ENCODE assay signal across 8 cellular contexts in genomic region chr1:10755977-10756521, GRCh38. TPM values are rescaled to one million over a fixed set of nuclear protein-coding genes. Genes with fewer than 3 reads are reported as not detected.
DNase-seq lines count a peak whose midpoint lies in the region; ATAC-seq and TF ChIP-seq lines count a peak whose summit lies in the region.

No MANE protein-coding gene starts in this region.

- ATAC-seq in GM21717 (IDR thresholded peaks at IDR 0.05; ENCODE audit: unreplicated experiment) (no peak), GM19455 (IDR thresholded peaks at IDR 0.05; ENCODE audit: unreplicated experiment) (no peak)

- H3K27me3 ChIP-seq in rectal smooth muscle tissue (ENCODE audit: control insufficient read depth, insufficient read depth, low read length), result no peaks in the 10 kb centered on the region

- H3K4me3 ChIP-seq in rectal smooth muscle tissue (ENCODE audit: low read length), result no peak overlapping the region

- peaks cover 5% of the 10 kb centered on the region for H3K4me1 Mint-ChIP-seq in mesothelial cell of epicardium

- TF ChIP-seq POLR2A in erythroblast (IDR thresholded peaks at IDR 0.05; ENCODE audit: low read length), result no peak

- no peak overlapping the region for H3K27ac Mint-ChIP-seq in mesothelial cell of epicardium

- no peaks in the 10 kb centered on the region for H3K27me3 Mint-ChIP-seq in mesothelial cell of epicardium (ENCODE audit: low read depth)

- H3K4me3 Mint-ChIP-seq in mesothelial cell of epicardium, result no peak overlapping the region

- peak; percentile 76 for DNase-seq in COR-L47 (lab: John Stamatoyannopoulos, UW)
- DNase-seq in NCI-H2227 (lab: John Stamatoyannopoulos, UW; ENCODE audit: unreplicated experiment), result peak; percentile 76
- DNase-seq in activated CD4-positive, alpha-beta T cell treated with anti-CD3 and anti-CD28 coated beads, Interleukin-2, amount 50 U/mL, for 1 hour, result peak; percentile 67
- DNase-seq in erythroblast (lab: John Stamatoyannopoulos, UW), result peak; percentile 13 to 15
- no peak for DNase-seq in mesothelial cell of epicardium (ENCODE audit: low spot score in 2 of 2, unreplicated experiment in 2 of 2)

- no peaks in the 10 kb centered on the region for H3K36me3 ChIP-seq in rectal smooth muscle tissue (ENCODE audit: control insufficient read depth, insufficient read depth, low read length)

- H3K9ac ChIP-seq in rectal smooth muscle tissue (ENCODE audit: low read length), result no peak overlapping the region

- no peaks in the 10 kb centered on the region for H3K36me3 Mint-ChIP-seq in mesothelial cell of epicardium

- H3K4me1 ChIP-seq in rectal smooth muscle tissue (ENCODE audit: control insufficient read depth, insufficient read depth, low read length), result peaks cover 4% of the 10 kb centered on the region

- TF ChIP-seq CTCF in mesothelial cell of epicardium (IDR thresholded peaks at IDR 0.05; ENCODE audit: unreplicated experiment), result no peak

- peak overlapping the region; percentile 56 for H3K27ac ChIP-seq in rectal smooth muscle tissue (ENCODE audit: low read depth, low read length)

- no peaks in the 10 kb centered on the region for H3K9me3 Mint-ChIP-seq in mesothelial cell of epicardium

RNA-seq across cellular contexts. Expression of gene CASZ1, which starts 40.4 kb away (rescaled TPM):
- 8.9 to 11.2 TPM (median 10.1 TPM) in 3 replicates for total RNA-seq in mesothelial cell of epicardium

Comparison
In these comparisons a context has a peak if more than half of its experiments do, and no peak if none do; other contexts are left out.
1. DNase-seq: peak in COR-L47 (single experiment), NCI-H2227 (single experiment), activated CD4-positive, alpha-beta T cell treated with anti-CD3 and anti-CD28 coated beads, Interleukin-2, amount 50 U/mL, for 1 hour (single experiment) and erythroblast (2 of 2); none in mesothelial cell of epicardium (0 of 2).